20 cellular contexts compared by ENCODE assay signal in the genomic region with DNA sequence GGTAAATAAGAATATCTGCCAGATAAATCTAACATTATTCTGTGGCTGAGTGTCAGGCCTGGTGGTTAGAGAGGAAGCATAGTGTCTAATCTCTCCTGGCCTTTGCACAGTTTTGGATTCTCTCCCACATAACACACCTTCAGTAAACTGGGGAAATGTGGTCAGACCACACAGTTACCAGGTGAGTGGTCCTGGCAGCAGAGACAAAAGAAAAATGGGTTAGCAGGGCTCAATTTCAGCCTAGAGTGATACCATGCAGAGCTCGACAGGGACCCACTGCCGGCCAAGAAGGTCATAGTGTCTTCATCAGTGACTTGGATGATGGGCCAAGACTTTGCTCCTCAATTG.
A peak's percentile ranks its signal among the peaks of the same experiment; 100 is the strongest.
DNase-seq lines count a peak whose midpoint lies in the region; ATAC-seq lines count a peak whose summit lies in the region.
"Had no signal": no experiment of that assay in that cellular context is flagged by ENCODE, and none has a peak within 500 bp of the region (broad histone marks: within the 10 kb centered on the region; RNA-seq: fewer than 3 reads in every experiment).

No MANE protein-coding gene starts in this region.

- no peak for DNase-seq in activated naive CD8-positive, alpha-beta T cell treated with anti-CD3 and anti-CD28 coated beads, Interleukin-2, amount 50 U/mL, for 24 hours
- no peak for DNase-seq in activated naive CD8-positive, alpha-beta T cell treated with anti-CD3 and anti-CD28 coated beads for 36 hours
- DNase-seq in Karpas-422 (peak; percentile 10), T-helper 17 cell (no peak)
- no peak for DNase-seq in effector memory CD8-positive, alpha-beta T cell
- no peak for DNase-seq in stimulated activated effector memory CD8-positive, alpha-beta T cell treated with anti-CD3 and anti-CD28 coated beads, Interleukin-12 subunit alpha, Interleukin-12 subunit beta, amount 100 ng/mL, for 72 hours (ENCODE audit: low spot score in 2 of 2)
- DNase-seq: BE2C; CD4-positive, alpha-beta memory T cell; KBM-7; NCI-H1105; NCI-H146; NCI-H2029; NCI-H345; NCI-H524 treated with DMSO at 0.1 percent for 48 hours; SHP77 had no signal

- no peaks in the 10 kb centered on the region for H3K36me3 ChIP-seq in Karpas-422 (ENCODE audit: insufficient read depth, low read length)
- H3K36me3 ChIP-seq: BE2C, HAP-1 had no signal

- no peak overlapping the region for H3K4me3 ChIP-seq in Karpas-422 (ENCODE audit: low read length)
- H3K4me3 ChIP-seq: GM23338, HAP-1 had no signal

- H3K27ac ChIP-seq in Karpas-422 (ENCODE audit: low read length) = no peak overlapping the region
- peak overlapping the region; percentile 6 for H3K27ac ChIP-seq in temporal lobe (ENCODE audit: low read depth, low read length)
- H3K27ac ChIP-seq: HL-60 had no signal

- no peaks in the 10 kb centered on the region for H3K27me3 Mint-ChIP-seq in activated naive CD8-positive, alpha-beta T cell treated with anti-CD3 and anti-CD28 coated beads, Interleukin-2, amount 50 U/mL, for 24 hours
- H3K27me3 Mint-ChIP-seq in activated naive CD8-positive, alpha-beta T cell treated with anti-CD3 and anti-CD28 coated beads for 36 hours = no peaks in the 10 kb centered on the region
- H3K27me3 Mint-ChIP-seq in T-helper 17 cell = no peaks in the 10 kb centered on the region
- H3K27me3 Mint-ChIP-seq in effector memory CD8-positive, alpha-beta T cell = no peaks in the 10 kb centered on the region
- H3K27me3 Mint-ChIP-seq: CD4-positive, alpha-beta memory T cell had no signal

- H3K9me3 ChIP-seq in Karpas-422 (ENCODE audit: low read length) (no peaks in the 10 kb centered on the region), T-helper 17 cell (ENCODE audit: control insufficient read depth, low read length, poor library complexity, severe bottlenecking) (no peaks in the 10 kb centered on the region)
- H3K9me3 ChIP-seq: BE2C, HAP-1 had no signal

- peaks cover 3% of the 10 kb centered on the region for H3K36me3 Mint-ChIP-seq in activated naive CD8-positive, alpha-beta T cell treated with anti-CD3 and anti-CD28 coated beads, Interleukin-2, amount 50 U/mL, for 24 hours (ENCODE audit: low read depth)
- peaks cover 5% of the 10 kb centered on the region for H3K36me3 Mint-ChIP-seq in activated naive CD8-positive, alpha-beta T cell treated with anti-CD3 and anti-CD28 coated beads for 36 hours
- H3K36me3 Mint-ChIP-seq in T-helper 17 cell (ENCODE audit: low read depth) = peaks cover 8% of the 10 kb centered on the region
- peaks cover 14% of the 10 kb centered on the region for H3K36me3 Mint-ChIP-seq in effector memory CD8-positive, alpha-beta T cell (ENCODE audit: insufficient read depth)
- peaks cover 9% of the 10 kb centered on the region for H3K36me3 Mint-ChIP-seq in stimulated activated effector memory CD8-positive, alpha-beta T cell treated with anti-CD3 and anti-CD28 coated beads, Interleukin-12 subunit alpha, Interleukin-12 subunit beta, amount 100 ng/mL, for 72 hours

- no peaks in the 10 kb centered on the region for H3K9me3 Mint-ChIP-seq in activated naive CD8-positive, alpha-beta T cell treated with anti-CD3 and anti-CD28 coated beads, Interleukin-2, amount 50 U/mL, for 24 hours
- no peaks in the 10 kb centered on the region for H3K9me3 Mint-ChIP-seq in activated naive CD8-positive, alpha-beta T cell treated with anti-CD3 and anti-CD28 coated beads for 36 hours
- no peaks in the 10 kb centered on the region for H3K9me3 Mint-ChIP-seq in effector memory CD8-positive, alpha-beta T cell
- no peaks in the 10 kb centered on the region for H3K9me3 Mint-ChIP-seq in stimulated activated effector memory CD8-positive, alpha-beta T cell treated with anti-CD3 and anti-CD28 coated beads, Interleukin-12 subunit alpha, Interleukin-12 subunit beta, amount 100 ng/mL, for 72 hours
- H3K9me3 Mint-ChIP-seq: GM23338 had no signal

- H2AFZ ChIP-seq in Karpas-422 (ENCODE audit: low read length) = no peak overlapping the region
- H2AFZ ChIP-seq: GM23338 had no signal

- H3K27ac Mint-ChIP-seq in activated naive CD8-positive, alpha-beta T cell treated with anti-CD3 and anti-CD28 coated beads, Interleukin-2, amount 50 U/mL, for 24 hours = no peak overlapping the region
- no peak overlapping the region for H3K27ac Mint-ChIP-seq in activated naive CD8-positive, alpha-beta T cell treated with anti-CD3 and anti-CD28 coated beads for 36 hours
- H3K27ac Mint-ChIP-seq in T-helper 17 cell = peak overlapping the region; percentile 66
- peak overlapping the region in 1 of 2 donors; percentile 31 for H3K27ac Mint-ChIP-seq in effector memory CD8-positive, alpha-beta T cell
- H3K27ac Mint-ChIP-seq in stimulated activated effector memory CD8-positive, alpha-beta T cell treated with anti-CD3 and anti-CD28 coated beads, Interleukin-12 subunit alpha, Interleukin-12 subunit beta, amount 100 ng/mL, for 72 hours = no peak overlapping the region

- no peak overlapping the region for H3K9ac ChIP-seq in Karpas-422 (ENCODE audit: low read length)

- H3K4me1 ChIP-seq in Karpas-422 (ENCODE audit: low read length) = no peaks in the 10 kb centered on the region

- no peak overlapping the region for H3K4me2 ChIP-seq in Karpas-422 (ENCODE audit: low read depth, low read length, poor library complexity, severe bottlenecking)
- H3K4me2 ChIP-seq: GM23338 had no signal

- H3K79me2 ChIP-seq in Karpas-422 (ENCODE audit: low read length) = no peaks in the 10 kb centered on the region

- no peaks in the 10 kb centered on the region for H3K9me2 ChIP-seq in Karpas-422 (replicated peaks; ENCODE audit: insufficient read depth, low read length)

- peaks cover 2% of the 10 kb centered on the region for H3K4me1 Mint-ChIP-seq in activated naive CD8-positive, alpha-beta T cell treated with anti-CD3 and anti-CD28 coated beads, Interleukin-2, amount 50 U/mL, for 24 hours
- peaks cover 16% of the 10 kb centered on the region for H3K4me1 Mint-ChIP-seq in activated naive CD8-positive, alpha-beta T cell treated with anti-CD3 and anti-CD28 coated beads for 36 hours
- H3K4me1 Mint-ChIP-seq in T-helper 17 cell = peaks cover 10% of the 10 kb centered on the region
- H3K4me1 Mint-ChIP-seq in effector memory CD8-positive, alpha-beta T cell (ENCODE audit: low read depth in 2 of 2) = peaks cover 7 to 10% of the 10 kb centered on the region in 2 donors
- peaks cover 18% of the 10 kb centered on the region for H3K4me1 Mint-ChIP-seq in stimulated activated effector memory CD8-positive, alpha-beta T cell treated with anti-CD3 and anti-CD28 coated beads, Interleukin-12 subunit alpha, Interleukin-12 subunit beta, amount 100 ng/mL, for 72 hours

- H3K27me3 ChIP-seq in Karpas-422 (ENCODE audit: low read length) = no peaks in the 10 kb centered on the region
- H3K27me3 ChIP-seq: BE2C had no signal

- H4K20me1 ChIP-seq in Karpas-422 (ENCODE audit: insufficient read depth, low read depth, low read length) = 0 out of 2 replicates have a peak, but pooled peaks cover 10% of the 10 kb centered on the region

- H3K4me3 Mint-ChIP-seq in activated naive CD8-positive, alpha-beta T cell treated with anti-CD3 and anti-CD28 coated beads, Interleukin-2, amount 50 U/mL, for 24 hours = no peak overlapping the region
- H3K4me3 Mint-ChIP-seq in activated naive CD8-positive, alpha-beta T cell treated with anti-CD3 and anti-CD28 coated beads for 36 hours = no peak overlapping the region
- H3K4me3 Mint-ChIP-seq in T-helper 17 cell = no peak overlapping the region
- H3K4me3 Mint-ChIP-seq in effector memory CD8-positive, alpha-beta T cell = no peak overlapping the region
- H3K4me3 Mint-ChIP-seq in stimulated activated effector memory CD8-positive, alpha-beta T cell treated with anti-CD3 and anti-CD28 coated beads, Interleukin-12 subunit alpha, Interleukin-12 subunit beta, amount 100 ng/mL, for 72 hours = no peak overlapping the region
- H3K4me3 Mint-ChIP-seq: CD4-positive, alpha-beta memory T cell; GM23338 had no signal

- peak; percentile 30 for ATAC-seq in activated naive CD8-positive, alpha-beta T cell treated with anti-CD3 and anti-CD28 coated beads, Interleukin-2, amount 50 U/mL, for 24 hours
- ATAC-seq in T-helper 17 cell = no peak
- no peak for ATAC-seq in effector memory CD8-positive, alpha-beta T cell (replicated peaks)
- ATAC-seq in GM19351 (IDR thresholded peaks at IDR 0.05; ENCODE audit: unreplicated experiment) = no peak
- no peak for ATAC-seq in stimulated activated effector memory CD8-positive, alpha-beta T cell treated with anti-CD3 and anti-CD28 coated beads, Interleukin-12 subunit alpha, Interleukin-12 subunit beta, amount 100 ng/mL, for 72 hours
- ATAC-seq: GM23338 had no signal
